ENCODE assay signal across 17 cellular contexts in the genomic region with DNA sequence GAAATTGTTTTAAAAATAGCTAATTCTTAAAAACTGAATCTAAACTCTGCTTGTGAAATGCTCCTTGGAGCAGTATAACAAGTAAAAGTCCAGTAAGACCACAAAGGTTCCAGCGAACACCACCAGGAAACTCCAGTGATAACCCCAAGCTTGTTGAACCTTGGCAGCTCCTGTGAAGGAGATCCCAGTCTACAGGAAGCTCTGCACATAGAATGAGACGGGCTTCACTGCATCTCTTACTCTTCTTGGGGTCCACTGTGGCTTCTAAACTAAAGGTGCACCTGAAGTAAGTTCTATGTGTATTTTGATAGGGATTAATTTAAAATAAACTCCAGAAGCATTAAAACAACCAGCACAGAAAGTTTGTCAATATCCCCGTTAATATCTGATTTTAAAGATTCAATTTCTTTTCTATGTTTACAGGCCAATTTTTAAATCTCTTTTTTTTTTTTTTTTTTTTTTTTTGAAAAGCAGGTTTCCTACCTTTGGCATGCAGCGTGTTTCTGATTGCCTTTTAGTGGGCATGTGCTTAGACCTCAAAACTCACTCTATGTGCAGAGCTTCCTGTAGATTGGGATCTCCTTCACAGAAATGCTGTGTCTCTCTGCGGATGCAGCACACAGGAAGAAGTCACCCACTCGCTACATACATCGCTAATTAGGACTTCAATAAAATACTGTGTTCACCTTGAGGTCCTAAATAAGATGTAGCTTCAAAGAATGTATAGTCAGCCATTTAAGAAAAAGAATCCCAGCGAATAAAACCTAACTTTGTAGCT.
DNase-seq lines count a peak whose midpoint lies in the region; ATAC-seq lines count a peak whose summit lies in the region.
"Had no signal": no experiment of that assay in that cellular context is flagged by ENCODE, and none has a peak within 500 bp of the region (broad histone marks: within the 10 kb centered on the region; RNA-seq: fewer than 3 reads in every experiment).

No MANE protein-coding gene starts in this region.

- H3K27ac Mint-ChIP-seq in activated CD4-positive, alpha-beta memory T cell treated with anti-CD3 and anti-CD28 coated beads, Interleukin-2, amount 10 ng/mL, durations not matched to agents 7 days and 5 days: peak overlapping the region; percentile 57
- no peak overlapping the region for H3K27ac Mint-ChIP-seq in effector memory CD8-positive, alpha-beta T cell
- H3K27ac Mint-ChIP-seq: progenitor cell of endocrine pancreas had no signal

- POLR2A ChIA-PET in activated CD4-positive, alpha-beta memory T cell treated with anti-CD3 and anti-CD28 coated beads, Interleukin-2, amount 10 ng/mL, durations not matched to agents 7 days and 5 days (lab: Charles Lee): interaction anchor here (0.8 to 1.6 kb wide), 2 partner anchors 77 to 90 kb away, joined by 3 to 7 read pairs; no protein-coding TSS in a partner anchor

- H3K9me3 Mint-ChIP-seq in activated CD4-positive, alpha-beta memory T cell treated with anti-CD3 and anti-CD28 coated beads, Interleukin-2, amount 10 ng/mL, durations not matched to agents 7 days and 5 days: peaks cover 10% of the 10 kb centered on the region
- no peaks in the 10 kb centered on the region for H3K9me3 Mint-ChIP-seq in effector memory CD8-positive, alpha-beta T cell
- H3K9me3 Mint-ChIP-seq: neural crest cell had no signal

- no peaks in the 10 kb centered on the region for H3K27me3 Mint-ChIP-seq in activated CD4-positive, alpha-beta memory T cell treated with anti-CD3 and anti-CD28 coated beads, Interleukin-2, amount 10 ng/mL, durations not matched to agents 7 days and 5 days
- H3K27me3 Mint-ChIP-seq in effector memory CD8-positive, alpha-beta T cell: peaks cover 0 to 31% of the 10 kb centered on the region in 2 donors
- H3K27me3 Mint-ChIP-seq: progenitor cell of endocrine pancreas had no signal

- DNase-seq in activated T-cell treated with anti-CD3 and anti-CD28 coated beads for 1 hour (ENCODE audit: low read depth) (peak; percentile 9), CMK (ENCODE audit: low read depth) (peak; percentile 40), NK-92 (lab: John Stamatoyannopoulos, UW; ENCODE audit: unreplicated experiment) (no peak), medulla oblongata (ENCODE audit: extremely low spot score) (no peak)
- no peak for DNase-seq in activated T-cell treated with anti-CD3 and anti-CD28 coated beads, Interleukin-2, amount 50 U/mL, for 48 hours
- DNase-seq in activated CD4-positive, alpha-beta memory T cell treated with anti-CD3 and anti-CD28 coated beads, Interleukin-2, amount 10 ng/mL, durations not matched to agents 7 days and 5 days: peak; percentile 59
- peak in 2 of 3 experiments; percentile 4 to 8 for DNase-seq in effector memory CD8-positive, alpha-beta T cell
- DNase-seq: DMS153; Kasumi-1; mesendoderm; NCI-H1092; NCI-H2081 treated with DMSO at 0.1 percent for 48 hours; SK-N-SH; stimulated activated CD4-positive, alpha-beta T cell treated with anti-CD3 and anti-CD28 coated beads, Interleukin-4, amount 100 ng/mL, for 1 hour had no signal

- ATAC-seq in effector memory CD8-positive, alpha-beta T cell (replicated peaks): peak; percentile 98
- ATAC-seq in HG02610 (IDR thresholded peaks at IDR 0.05; ENCODE audit: unreplicated experiment): no peak

- CTCF ChIA-PET in activated CD4-positive, alpha-beta memory T cell treated with anti-CD3 and anti-CD28 coated beads, Interleukin-2, amount 10 ng/mL, durations not matched to agents 7 days and 5 days (lab: Charles Lee): interaction anchor here (0.7 to 0.9 kb wide), 2 partner anchors 46 to 550 kb away, joined by 5 read pairs; no protein-coding TSS in a partner anchor

- peaks cover 43% of the 10 kb centered on the region for H3K4me1 Mint-ChIP-seq in activated CD4-positive, alpha-beta memory T cell treated with anti-CD3 and anti-CD28 coated beads, Interleukin-2, amount 10 ng/mL, durations not matched to agents 7 days and 5 days
- H3K4me1 Mint-ChIP-seq in effector memory CD8-positive, alpha-beta T cell (ENCODE audit: low read depth in 2 of 2): peaks cover 0 to 5% of the 10 kb centered on the region in 2 donors
- H3K4me1 Mint-ChIP-seq: neural crest cell had no signal

- H3K36me3 Mint-ChIP-seq in activated CD4-positive, alpha-beta memory T cell treated with anti-CD3 and anti-CD28 coated beads, Interleukin-2, amount 10 ng/mL, durations not matched to agents 7 days and 5 days (ENCODE audit: low read depth): peaks cover 6% of the 10 kb centered on the region
- no peaks in the 10 kb centered on the region for H3K36me3 Mint-ChIP-seq in effector memory CD8-positive, alpha-beta T cell (ENCODE audit: insufficient read depth)

- H3K4me3 Mint-ChIP-seq in activated CD4-positive, alpha-beta memory T cell treated with anti-CD3 and anti-CD28 coated beads, Interleukin-2, amount 10 ng/mL, durations not matched to agents 7 days and 5 days: no peak overlapping the region
- H3K4me3 Mint-ChIP-seq in effector memory CD8-positive, alpha-beta T cell: peak overlapping the region in 1 of 2 donors; percentile 23
- H3K4me3 Mint-ChIP-seq: neural crest cell had no signal

Comparison
In these comparisons a context has a peak if more than half of its experiments do, and no peak if none do; other contexts are left out.
1. DNase-seq: peak in activated T-cell treated with anti-CD3 and anti-CD28 coated beads for 1 hour (single experiment), CMK (single experiment), activated CD4-positive, alpha-beta memory T cell treated with anti-CD3 and anti-CD28 coated beads, Interleukin-2, amount 10 ng/mL, durations not matched to agents 7 days and 5 days (single experiment) and effector memory CD8-positive, alpha-beta T cell (2 of 3); none in activated T-cell treated with anti-CD3 and anti-CD28 coated beads, Interleukin-2, amount 50 U/mL, for 48 hours (0 of 2), NK-92 (single experiment) and medulla oblongata (single experiment).